In genomic region chr10:111600772-111601171, GRCh38 we compare ENCODE assay signal across 18 cellular contexts.
DNase-seq lines count a peak whose midpoint lies in the region; ATAC-seq and TF ChIP-seq lines count a peak whose summit lies in the region.
"Had no signal": no experiment of that assay in that cellular context is flagged by ENCODE, and none has a peak within 500 bp of the region (broad histone marks: within the 10 kb centered on the region; RNA-seq: fewer than 3 reads in every experiment).

No MANE protein-coding gene starts in this region.

- TF ChIP-seq POLR2A in heart left ventricle (IDR thresholded peaks at IDR 0.05) (no peak), testis (IDR thresholded peaks at IDR 0.05) (no peak)

- H3K9ac ChIP-seq in endodermal cell (ENCODE audit: extremely low read depth, low read length, poor library complexity, severe bottlenecking): no peak overlapping the region

- no peak for TF ChIP-seq CTCF in heart left ventricle (IDR thresholded peaks at IDR 0.05)
- TF ChIP-seq CTCF in endodermal cell (conservative IDR thresholded peaks at IDR 0.05): peak; percentile 44
- TF ChIP-seq CTCF in testis (IDR thresholded peaks at IDR 0.05): no peak
- TF ChIP-seq CTCF in GM13976 (IDR thresholded peaks at IDR 0.05; ENCODE audit: borderline replicate concordance, control extremely low read depth, extremely low read depth, insufficient read depth, missing control alignments): no peak

- no peaks in the 10 kb centered on the region for H3K4me1 ChIP-seq in heart left ventricle
- H3K4me1 ChIP-seq in endodermal cell (ENCODE audit: control insufficient read depth, insufficient read depth, low read length): no peaks in the 10 kb centered on the region
- no peaks in the 10 kb centered on the region for H3K4me1 ChIP-seq in testis

- H3K27ac ChIP-seq in heart left ventricle (no peak overlapping the region), endodermal cell (ENCODE audit: low read depth, low read length) (no peak overlapping the region), testis (no peak overlapping the region)

- intact Hi-C loops in heart left ventricle (cut with DNase I): no loop called here
- intact Hi-C loops in Right ventricle myocardium inferior (cut with DNase I): no loop called here
- intact Hi-C loops in testis (cut with DNase I; ENCODE audit: low total_unique reads): no loop called here

- no peaks in the 10 kb centered on the region for H3K9me3 Mint-ChIP-seq in endodermal cell
- H3K9me3 Mint-ChIP-seq: CD8-positive, alpha-beta T cell; nephron; stimulated activated naive CD8-positive, alpha-beta T cell treated with anti-CD3 and anti-CD28 coated beads, Interleukin-15, amount 100 ng/mL, for 72 hours had no signal

- peaks cover 0 to 3% (median 0%) of the 10 kb centered on the region in 9 donors for H3K27me3 ChIP-seq in heart left ventricle
- no peaks in the 10 kb centered on the region for H3K27me3 ChIP-seq in endodermal cell (ENCODE audit: control insufficient read depth, insufficient read depth, low read length, poor library complexity, severe bottlenecking)
- no peaks in the 10 kb centered on the region for H3K27me3 ChIP-seq in testis

- 56 to 63% (median 60%) methylated on average over 3 of the region's 3 CpGs for WGBS in heart left ventricle, 4 donors
- 63 to 86% methylated on average over 1 to 3 of the region's 3 CpGs for WGBS in endodermal cell (ENCODE audit: insufficient coverage in 1 of 2, insufficient read length in 1 of 2), 2 experiments
- 52 to 65% methylated on average over 3 of the region's 3 CpGs for WGBS in testis, 2 donors

- H3K4me3 ChIP-seq in heart left ventricle: no peak overlapping the region
- H3K4me3 ChIP-seq in endodermal cell (ENCODE audit: low read length): no peak overlapping the region
- no peak overlapping the region for H3K4me3 ChIP-seq in testis
- H3K4me3 ChIP-seq: lung had no signal

- no peak overlapping the region for H3K4me3 Mint-ChIP-seq in endodermal cell
- H3K4me3 Mint-ChIP-seq: activated CD4-positive, alpha-beta T cell treated with anti-CD3 and anti-CD28 coated beads for 36 hours; CD8-positive, alpha-beta T cell; nephron; stimulated activated naive CD8-positive, alpha-beta T cell treated with anti-CD3 and anti-CD28 coated beads, Interleukin-15, amount 100 ng/mL, for 72 hours had no signal

- H3K36me3 ChIP-seq in heart left ventricle (no peaks in the 10 kb centered on the region), endodermal cell (ENCODE audit: control insufficient read depth, insufficient read depth, low read length) (no peaks in the 10 kb centered on the region), testis (ENCODE audit: low read depth, missing control alignments) (no peaks in the 10 kb centered on the region)

- in situ Hi-C loops in GM13976 (cut with MboI; ENCODE audit: low sequenced_read_pairs, unreplicated experiment): no loop called here

- H3K4me1 Mint-ChIP-seq in endodermal cell: peaks cover 3% of the 10 kb centered on the region
- H3K4me1 Mint-ChIP-seq: activated CD4-positive, alpha-beta T cell treated with anti-CD3 and anti-CD28 coated beads for 36 hours; nephron; stimulated activated naive CD8-positive, alpha-beta T cell treated with anti-CD3 and anti-CD28 coated beads, Interleukin-15, amount 100 ng/mL, for 72 hours had no signal

- no peaks in the 10 kb centered on the region for H3K36me3 Mint-ChIP-seq in endodermal cell (ENCODE audit: low read depth)
- H3K36me3 Mint-ChIP-seq: CD8-positive, alpha-beta T cell had no signal

- DNase-seq in heart left ventricle: peak in 3 of 5 donors; percentile 5 to 47 (median 22)
- DNase-seq in Right ventricle myocardium inferior (ENCODE audit: missing footprints): no peak
- peak; percentile 63 for DNase-seq in endodermal cell
- peak; percentile 53 for DNase-seq in midbrain (lab: John Stamatoyannopoulos, UW)
- peak; percentile 13 for DNase-seq in testis
- DNase-seq in GM13976 (ENCODE audit: low spot score): no peak
- DNase-seq in GM03348 (ENCODE audit: low spot score): no peak
- DNase-seq: activated CD4-positive, alpha-beta T cell treated with anti-CD3 and anti-CD28 coated beads for 36 hours; activated effector memory CD4-positive, alpha-beta T cell treated with Interleukin-2 at 50 U/mL for 16 hours; CD8-positive, alpha-beta T cell; foreskin fibroblast; NCI-H187 treated with DMSO at 0.1 percent for 48 hours; NCI-H510A; stimulated activated naive CD8-positive, alpha-beta T cell treated with anti-CD3 and anti-CD28 coated beads, Interleukin-15, amount 100 ng/mL, for 72 hours; T1000 had no signal

- no peaks in the 10 kb centered on the region for H3K9me3 ChIP-seq in heart left ventricle
- no peaks in the 10 kb centered on the region for H3K9me3 ChIP-seq in endodermal cell (ENCODE audit: control insufficient read depth, low read length)
- no peaks in the 10 kb centered on the region for H3K9me3 ChIP-seq in testis

- H3K27me3 Mint-ChIP-seq in endodermal cell (ENCODE audit: insufficient read depth): no peaks in the 10 kb centered on the region
- H3K27me3 Mint-ChIP-seq: stimulated activated naive CD8-positive, alpha-beta T cell treated with anti-CD3 and anti-CD28 coated beads, Interleukin-15, amount 100 ng/mL, for 72 hours had no signal

- no peak overlapping the region for H3K27ac Mint-ChIP-seq in endodermal cell
- H3K27ac Mint-ChIP-seq: activated CD4-positive, alpha-beta T cell treated with anti-CD3 and anti-CD28 coated beads for 36 hours; CD8-positive, alpha-beta T cell; nephron; stimulated activated naive CD8-positive, alpha-beta T cell treated with anti-CD3 and anti-CD28 coated beads, Interleukin-15, amount 100 ng/mL, for 72 hours had no signal

- ATAC-seq in heart left ventricle (peak in 1 of 4 donors; percentile 36), Right ventricle myocardium inferior (no peak), HG03442 (IDR thresholded peaks at IDR 0.05; ENCODE audit: unreplicated experiment) (no peak)
- ATAC-seq: activated CD4-positive, alpha-beta T cell treated with anti-CD3 and anti-CD28 coated beads for 36 hours; CD8-positive, alpha-beta T cell; stimulated activated naive CD8-positive, alpha-beta T cell treated with anti-CD3 and anti-CD28 coated beads, Interleukin-15, amount 100 ng/mL, for 72 hours had no signal

Comparison
In these comparisons a context has a peak if more than half of its experiments do, and no peak if none do; other contexts are left out.
1. DNase-seq: peak in heart left ventricle (3 of 5), endodermal cell (single experiment), midbrain (single experiment) and testis (single experiment); none in Right ventricle myocardium inferior (single experiment), GM13976 (single experiment) and GM03348 (single experiment).